ENCODE assay signal across 15 cellular contexts in genomic region chr13:80444240-80445015, GRCh38.
DNase-seq lines count a peak whose midpoint lies in the region; ATAC-seq and TF ChIP-seq lines count a peak whose summit lies in the region.
"Had no signal": no experiment of that assay in that cellular context is flagged by ENCODE, and none has a peak within 500 bp of the region (broad histone marks: within the 10 kb centered on the region; RNA-seq: fewer than 3 reads in every experiment).

No MANE protein-coding gene starts in this region.

- no peak overlapping the region for H2AFZ ChIP-seq in OCI-LY7 (ENCODE audit: low read length)

- peak; percentile 46 for ATAC-seq in GM19372 (IDR thresholded peaks at IDR 0.05; ENCODE audit: low read depth, unreplicated experiment)
- ATAC-seq in naive B cell (ENCODE audit: low read depth in 2 of 2): peak; percentile 66 to 67
- ATAC-seq in HG02642 (IDR thresholded peaks at IDR 0.05; ENCODE audit: poor library complexity, unreplicated experiment): no peak
- ATAC-seq in GM21423 (IDR thresholded peaks at IDR 0.05; ENCODE audit: unreplicated experiment): no peak
- ATAC-seq: PC-3 had no signal

- intact Hi-C loops in OCI-LY7 (cut with micrococcal nuclease; ENCODE audit: unreplicated experiment): no loop called here

- H3K4me1 Mint-ChIP-seq in naive B cell (peaks cover 31 to 61% (median 51%) of the 10 kb centered on the region in 3 donors), HFFc6 (ENCODE audit: low read depth) (no peaks in the 10 kb centered on the region)
- H3K4me1 Mint-ChIP-seq: activated naive CD4-positive, alpha-beta T cell treated with anti-CD3 and anti-CD28 coated beads, Interleukin-2, amount 10 ng/mL, durations not matched to agents 7 days and 5 days had no signal

- CTCF ChIA-PET in OCI-LY7 (lab: Charles Lee; ENCODE audit: unreplicated experiment): no interaction called here

- H3K36me3 Mint-ChIP-seq in naive B cell (peaks cover 0 to 4% of the 10 kb centered on the region in 2 donors), HFFc6 (ENCODE audit: low read depth) (no peaks in the 10 kb centered on the region)
- H3K36me3 Mint-ChIP-seq: activated naive CD4-positive, alpha-beta T cell treated with anti-CD3 and anti-CD28 coated beads, Interleukin-2, amount 10 ng/mL, durations not matched to agents 7 days and 5 days had no signal

- H4K20me1 ChIP-seq in OCI-LY7 (ENCODE audit: insufficient read depth, low read length): no peaks in the 10 kb centered on the region

- peak overlapping the region; percentile 3; the same call in 1 of the 2 replicates for H3K4me2 ChIP-seq in OCI-LY7 (ENCODE audit: low read length)
- H3K4me2 ChIP-seq: KMS-11 had no signal

- POLR2A ChIA-PET in OCI-LY7 (lab: Charles Lee): no interaction called here

- H3K9me3 Mint-ChIP-seq in naive B cell: peaks cover 0 to 1% (median 0%) of the 10 kb centered on the region in 7 donors
- peaks cover 4% of the 10 kb centered on the region for H3K9me3 Mint-ChIP-seq in HFFc6
- H3K9me3 Mint-ChIP-seq: activated naive CD4-positive, alpha-beta T cell treated with anti-CD3 and anti-CD28 coated beads, Interleukin-2, amount 10 ng/mL, durations not matched to agents 7 days and 5 days; T-helper 2 cell treated with Interferon-gamma antibody and Interleukin-4, amounts not matched to agents 5 μg/mL and 100 μg/mL, for 36 hours had no signal

- TF ChIP-seq CTCF in OCI-LY7 (conservative IDR thresholded peaks at IDR 0.05; ENCODE audit: low read length) (no peak), HFFc6 (IDR thresholded peaks at IDR 0.05) (no peak)

- peak overlapping the region; percentile 41 to 90 (median 64) for H3K27ac Mint-ChIP-seq in naive B cell
- H3K27ac Mint-ChIP-seq in HFFc6: no peak overlapping the region
- H3K27ac Mint-ChIP-seq: activated naive CD4-positive, alpha-beta T cell treated with anti-CD3 and anti-CD28 coated beads, Interleukin-2, amount 10 ng/mL, durations not matched to agents 7 days and 5 days; T-helper 2 cell treated with Interferon-gamma antibody and Interleukin-4, amounts not matched to agents 5 μg/mL and 100 μg/mL, for 36 hours had no signal

- no peak overlapping the region for H3K27ac ChIP-seq in OCI-LY7 (ENCODE audit: low read depth, low read length, poor library complexity, severe bottlenecking)
- H3K27ac ChIP-seq: KMS-11, pancreas had no signal

- H3K27me3 Mint-ChIP-seq in naive B cell (no peaks in the 10 kb centered on the region), HFFc6 (ENCODE audit: insufficient read depth) (no peaks in the 10 kb centered on the region; the same call in 1 of the 2 replicates)
- H3K27me3 Mint-ChIP-seq: activated naive CD4-positive, alpha-beta T cell treated with anti-CD3 and anti-CD28 coated beads, Interleukin-2, amount 10 ng/mL, durations not matched to agents 7 days and 5 days had no signal

- H3K4me3 ChIP-seq in OCI-LY7 (ENCODE audit: low read depth, low read length, poor library complexity, severe bottlenecking): no peak overlapping the region
- H3K4me3 ChIP-seq: pancreas had no signal

- peak overlapping the region in 6 of 8 donors; percentile 29 to 73 (median 48) for H3K4me3 Mint-ChIP-seq in naive B cell
- H3K4me3 Mint-ChIP-seq in HFFc6: no peak overlapping the region
- H3K4me3 Mint-ChIP-seq: activated naive CD4-positive, alpha-beta T cell treated with anti-CD3 and anti-CD28 coated beads, Interleukin-2, amount 10 ng/mL, durations not matched to agents 7 days and 5 days; T-helper 2 cell treated with Interferon-gamma antibody and Interleukin-4, amounts not matched to agents 5 μg/mL and 100 μg/mL, for 36 hours had no signal

- no peaks in the 10 kb centered on the region for H3K4me1 ChIP-seq in OCI-LY7 (ENCODE audit: insufficient read depth, low read length, poor library complexity, severe bottlenecking)
- H3K4me1 ChIP-seq: pancreas had no signal

- no peaks in the 10 kb centered on the region for H3K36me3 ChIP-seq in OCI-LY7 (ENCODE audit: insufficient read depth, low read length)
- H3K36me3 ChIP-seq: pancreas had no signal

- H3K9me3 ChIP-seq in OCI-LY7 (ENCODE audit: low read length): no peaks in the 10 kb centered on the region
- H3K9me3 ChIP-seq: pancreas had no signal

- DNase-seq in AML-193 (lab: John Stamatoyannopoulos, UW) (peak; percentile 84 to 90), OCI-LY7 (ENCODE audit: low spot score) (no peak), naive B cell (no peak), HFFc6 (no peak), SHP77 treated with DMSO at 0.1 percent for 48 hours (lab: John Stamatoyannopoulos, UW) (no peak)
- DNase-seq: activated CD8-positive, alpha-beta memory T cell treated with anti-CD3 and anti-CD28 coated beads for 24 hours; activated naive CD4-positive, alpha-beta T cell treated with anti-CD3 and anti-CD28 coated beads, Interleukin-2, amount 10 ng/mL, durations not matched to agents 7 days and 5 days; pancreas; PC-3; stimulated activated CD4-positive, alpha-beta T cell treated with anti-CD3 and anti-CD28 coated beads, Interleukin-1b, Interleukin-23, amount 100 ng/mL, for 48 hours had no signal

- H3K9me2 ChIP-seq in OCI-LY7 (ENCODE audit: insufficient read depth, low read length): no peaks in the 10 kb centered on the region

- BruUV-seq in OCI-LY7 (replicated peaks; lab: Mats Ljungman, UMichigan): no TSS peak

- no peaks in the 10 kb centered on the region for H3K79me2 ChIP-seq in OCI-LY7 (ENCODE audit: insufficient read depth, low read depth, low read length)

Comparison
In these comparisons a context has a peak if more than half of its experiments do, and no peak if none do; other contexts are left out.
1. DNase-seq: peak in AML-193 (2 of 2); none in OCI-LY7 (single experiment), naive B cell (single experiment), HFFc6 (single experiment) and SHP77 treated with DMSO at 0.1 percent for 48 hours (single experiment).
2. ATAC-seq: peak in GM19372 (single experiment) and naive B cell (2 of 2); none in HG02642 (single experiment) and GM21423 (single experiment).